ENCODE assay signal across 15 cellular contexts in genomic region chr12:38152816-38153736, GRCh38.
"Had no signal": no experiment of that assay in that cellular context is flagged by ENCODE, and none has a peak within 500 bp of the region (broad histone marks: within the 10 kb centered on the region; RNA-seq: fewer than 3 reads in every experiment).

No MANE protein-coding gene starts in this region.

- H3K27me3 Mint-ChIP-seq: type B pancreatic cell had no signal

- H3K27me3 ChIP-seq: foreskin keratinocyte, neutrophil, uterus had no signal

- H3K36me3 ChIP-seq: neutrophil, uterus had no signal

- H3K4me3 ChIP-seq: lung, uterus had no signal

- H3K9me3 ChIP-seq: uterus had no signal

- H3K4me1 ChIP-seq: foreskin keratinocyte, uterus had no signal

- H3K27ac Mint-ChIP-seq: immature natural killer cell; naive thymus-derived CD4-positive, alpha-beta T cell; nephron progenitor cell; type B pancreatic cell had no signal

- H3K27ac ChIP-seq: foreskin keratinocyte, neutrophil, uterus had no signal

- H3K4me3 Mint-ChIP-seq: immature natural killer cell; naive thymus-derived CD4-positive, alpha-beta T cell; nephron progenitor cell; type B pancreatic cell had no signal

- H3K36me3 Mint-ChIP-seq: immature natural killer cell, type B pancreatic cell had no signal

- DNase-seq: dermis blood vessel endothelial cell; foreskin keratinocyte; immature natural killer cell; left colon; left ventricle myocardium superior; mesendoderm; naive thymus-derived CD4-positive, alpha-beta T cell; nephron progenitor cell; small intestine; stimulated activated CD4-positive, alpha-beta T cell treated with anti-CD3 and anti-CD28 coated beads, Interleukin-12 subunit alpha, Interleukin-12 subunit beta, amount 100 ng/mL, for 4 hours; stimulated activated naive CD4-positive, alpha-beta T cell treated with Interleukin-2 at 50 U/mL for 16 hours; uterus had no signal

- H3K4me1 Mint-ChIP-seq: immature natural killer cell, nephron progenitor cell had no signal
